Comparison of ENCODE assay signal across 16 cellular contexts in the genomic region with DNA sequence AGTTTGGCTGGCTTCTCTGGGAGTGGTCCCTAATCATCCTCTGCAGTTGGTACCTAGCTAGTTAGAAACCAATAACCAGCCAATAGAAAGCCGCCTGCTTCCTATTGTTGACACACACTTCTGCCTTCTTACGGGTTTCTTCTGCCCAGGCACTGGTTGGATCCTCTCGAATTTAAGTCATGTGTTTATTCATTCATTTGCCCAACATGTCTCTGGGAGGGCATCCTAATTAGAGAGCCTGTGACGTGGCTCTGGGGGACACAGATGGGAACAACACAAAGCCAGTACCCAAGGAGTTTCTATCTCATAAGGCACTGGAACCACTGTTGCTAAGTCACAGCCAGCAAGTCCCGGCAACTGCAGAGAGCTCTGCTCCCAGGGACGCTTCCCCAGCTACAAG.
DNase-seq lines count a peak whose midpoint lies in the region; FAIRE-seq and TF ChIP-seq lines count a peak whose summit lies in the region.
"Had no signal": no experiment of that assay in that cellular context is flagged by ENCODE, and none has a peak within 500 bp of the region (broad histone marks: within the 10 kb centered on the region; RNA-seq: fewer than 3 reads in every experiment).

No MANE protein-coding gene starts in this region.

- no peaks in the 10 kb centered on the region for H3F3A ChIP-seq in MM.1S (ENCODE audit: insufficient read depth, low read length)

- H4K20me1 ChIP-seq in MM.1S (ENCODE audit: insufficient read depth, low read length): no peaks in the 10 kb centered on the region

- WGBS in small intestine, 3 donors: 69 to 78% (median 74%) methylated on average over 6 of the region's 6 CpGs

- FAIRE-seq in small intestine (lab: Jason Lieb, UNC): no peak
- FAIRE-seq: GM18507 had no signal

- H3K27me3 ChIP-seq in MM.1S (replicated peaks; ENCODE audit: insufficient read depth, low read length) (no peaks in the 10 kb centered on the region), small intestine (ENCODE audit: control insufficient read depth in 2 of 2, insufficient read depth in 2 of 2, low read length in 2 of 2) (peaks cover 0 to 12% of the 10 kb centered on the region in 2 donors)
- H3K27me3 ChIP-seq: BE2C had no signal

- H3K4me2 ChIP-seq in MM.1S (ENCODE audit: low read depth, low read length): no peak overlapping the region
- H3K4me2 ChIP-seq: PC-9 had no signal

- H3K36me3 ChIP-seq in MM.1S (replicated peaks; ENCODE audit: insufficient read depth, low read length) (no peaks in the 10 kb centered on the region), small intestine (ENCODE audit: control insufficient read depth in 2 of 2, insufficient read depth in 2 of 2, low read length in 2 of 2) (no peaks in the 10 kb centered on the region)
- H3K36me3 ChIP-seq: BE2C, SJSA1 had no signal

- no peak overlapping the region for H3K9ac ChIP-seq in MM.1S (ENCODE audit: low read length)

- peak overlapping the region; percentile 28; the same call in 1 of the 2 replicates for H3K27ac ChIP-seq in MM.1S (ENCODE audit: low read length)
- H3K27ac ChIP-seq in small intestine (ENCODE audit: low read depth in 1 of 2, low read length in 1 of 2): no peak overlapping the region
- H3K27ac ChIP-seq: 22Rv1, PC-9, SJSA1 had no signal

- H3K4me3 ChIP-seq in MM.1S (ENCODE audit: low read length) (no peak overlapping the region), small intestine (ENCODE audit: low read depth in 1 of 2, low read length in 2 of 2) (no peak overlapping the region)
- H3K4me3 ChIP-seq: PC-9, SJSA1 had no signal

- TF ChIP-seq CTCF in MM.1S (IDR thresholded peaks at IDR 0.05; ENCODE audit: low read length): no peak

- H3K9me2 ChIP-seq in MM.1S (replicated peaks; ENCODE audit: insufficient read depth, low read length): no peaks in the 10 kb centered on the region

- peaks cover 12% of the 10 kb centered on the region for H3K4me1 ChIP-seq in MM.1S (ENCODE audit: low read length)
- H3K4me1 ChIP-seq in small intestine (ENCODE audit: control insufficient read depth in 2 of 2, insufficient read depth in 1 of 2, low read depth in 1 of 2, low read length in 1 of 2): no peaks in the 10 kb centered on the region
- H3K4me1 ChIP-seq: BE2C, SJSA1 had no signal

- DNase-seq in NCI-H2171 treated with DMSO at 0.1 percent for 48 hours (lab: John Stamatoyannopoulos, UW): peak; percentile 66
- no peak for DNase-seq in NCI-H2171 (lab: John Stamatoyannopoulos, UW)
- no peak for DNase-seq in MM.1S
- peak; percentile 65 for DNase-seq in cerebellar cortex (ENCODE audit: low spot score)
- peak; percentile 17 for DNase-seq in inferior parietal cortex (ENCODE audit: extremely low spot score)
- no peak for DNase-seq in activated CD8-positive, alpha-beta memory T cell treated with anti-CD3 and anti-CD28 coated beads for 24 hours
- no peak for DNase-seq in kidney tubule cell (ENCODE audit: low spot score)
- no peak for DNase-seq in small intestine
- DNase-seq: BE2C; CD8-positive, alpha-beta memory T cell; NCI-H1436; NCI-H2029; PC-9 had no signal

- no peaks in the 10 kb centered on the region for H3K9me3 ChIP-seq in MM.1S (replicated peaks; ENCODE audit: insufficient read depth, low read length)
- no peaks in the 10 kb centered on the region for H3K9me3 ChIP-seq in small intestine (ENCODE audit: control insufficient read depth, low read depth)
- H3K9me3 ChIP-seq: BE2C had no signal

- H2AFZ ChIP-seq in MM.1S (ENCODE audit: low read length): no peak overlapping the region
- H2AFZ ChIP-seq: PC-9 had no signal

- no peaks in the 10 kb centered on the region for H3K79me2 ChIP-seq in MM.1S (ENCODE audit: low read length)

Comparison
In these comparisons a context has a peak if more than half of its experiments do, and no peak if none do; other contexts are left out.
1. DNase-seq: peak in NCI-H2171 treated with DMSO at 0.1 percent for 48 hours (single experiment), cerebellar cortex (single experiment) and inferior parietal cortex (single experiment); none in NCI-H2171 (single experiment), MM.1S (single experiment), activated CD8-positive, alpha-beta memory T cell treated with anti-CD3 and anti-CD28 coated beads for 24 hours (single experiment), kidney tubule cell (single experiment) and small intestine (single experiment).